ENCODE assay signal across 16 cellular contexts in the genomic region with DNA sequence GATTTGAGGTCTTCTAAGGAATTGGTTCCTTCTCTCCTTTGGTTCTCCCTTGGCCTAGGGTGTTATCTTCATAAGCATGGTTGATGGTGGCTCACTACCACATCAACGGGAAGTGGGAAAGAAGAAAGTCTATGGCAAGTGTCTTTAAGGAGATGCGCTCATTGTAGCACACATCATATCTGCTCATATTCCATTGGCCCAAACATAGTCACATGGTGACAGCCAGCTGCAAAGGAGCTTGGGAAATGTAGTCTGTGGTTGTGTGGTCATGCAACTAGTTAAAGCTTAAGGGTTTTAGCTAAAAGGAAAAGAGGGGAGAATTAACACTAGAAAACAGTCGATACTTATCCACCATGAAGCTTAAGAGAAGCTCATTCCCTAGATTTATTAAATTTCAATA. TPM values are rescaled to one million over a fixed set of nuclear protein-coding genes. Genes with fewer than 3 reads are reported as not detected.
A peak's percentile ranks its signal among the peaks of the same experiment; 100 is the strongest.
DNase-seq lines count a peak whose midpoint lies in the region; ATAC-seq and TF ChIP-seq lines count a peak whose summit lies in the region.
"Had no signal": no experiment of that assay in that cellular context is flagged by ENCODE, and none has a peak within 500 bp of the region (broad histone marks: within the 10 kb centered on the region; RNA-seq: fewer than 3 reads in every experiment).

No MANE protein-coding gene starts in this region.

- H3K9me3 ChIP-seq in BE2C, result 0 out of 2 replicates have a peak, but pooled peaks cover 2% of the 10 kb centered on the region
- H3K9me3 ChIP-seq: HAP-1, sigmoid colon had no signal

- H3K4me3 ChIP-seq in BE2C (ENCODE audit: low read depth, low read length) (no peak overlapping the region), GM12865 (ENCODE audit: low read depth, low read length) (no peak overlapping the region), epithelial cell of esophagus (ENCODE audit: low read length) (no peak overlapping the region)
- H3K4me3 ChIP-seq: HAP-1, sigmoid colon had no signal

- no peaks in the 10 kb centered on the region for H3K4me1 ChIP-seq in BE2C
- H3K4me1 ChIP-seq: HAP-1, sigmoid colon had no signal

- H3K36me3 ChIP-seq in BE2C, result no peaks in the 10 kb centered on the region
- H3K36me3 ChIP-seq: HAP-1, sigmoid colon had no signal

- no peak for ATAC-seq in HG02852 (IDR thresholded peaks at IDR 0.05; ENCODE audit: unreplicated experiment)
- no peak for ATAC-seq in GM18867 (IDR thresholded peaks at IDR 0.05; ENCODE audit: unreplicated experiment)
- ATAC-seq: CD8-positive, alpha-beta T cell had no signal

- DNase-seq in BE2C, result peak; percentile 35
- peak; percentile 35 for DNase-seq in GM12865 (ENCODE audit: low read depth)
- DNase-seq in OCI-M1 (lab: John Stamatoyannopoulos, UW), result peak; percentile 59
- DNase-seq in epithelial cell of esophagus (ENCODE audit: low read depth), result peak; percentile 31
- DNase-seq in COLO668 (lab: John Stamatoyannopoulos, UW; ENCODE audit: unreplicated experiment), result no peak
- no peak for DNase-seq in NCI-H2029 (lab: John Stamatoyannopoulos, UW)
- DNase-seq: activated naive CD4-positive, alpha-beta T cell treated with anti-CD3 and anti-CD28 coated beads, Interleukin-2, amount 50 U/mL, for 16 hours; caudate nucleus; CD8-positive, alpha-beta T cell; NCI-H187; NK-92 treated with Interleukin-12 subunit alpha and Interleukin-12 subunit beta, amount 100 ng/mL, for 24 hours; sigmoid colon; T-cell had no signal

- H3K27me3 ChIP-seq in BE2C, result peaks cover 8% of the 10 kb centered on the region
- H3K27me3 ChIP-seq: sigmoid colon had no signal

- TF ChIP-seq CTCF in BE2C (IDR thresholded peaks at IDR 0.05; ENCODE audit: low read depth, low read length) (no peak), GM12865 (IDR thresholded peaks at IDR 0.05; ENCODE audit: insufficient read depth, low read depth, low read length, missing control alignments) (no peak), epithelial cell of esophagus (IDR thresholded peaks at IDR 0.05; ENCODE audit: insufficient read depth, low read depth, low read length, missing control alignments) (no peak)

RNA-seq across cellular contexts. Expression of gene MRPS6, which starts 11.4 kb away (rescaled TPM):
- polyA plus RNA-seq in BE2C (2012; ENCODE audit: insufficient read depth, insufficient read length, low read depth), result 16.1 TPM

RNA-seq across cellular contexts. Expression of gene SLC5A3, which starts 11.4 kb away (rescaled TPM):
- 1.6 TPM for polyA plus RNA-seq in BE2C (2012; ENCODE audit: insufficient read depth, insufficient read length, low read depth)

Comparison
In these comparisons a context has a peak if more than half of its experiments do, and no peak if none do; other contexts are left out.
1. DNase-seq: peak in BE2C (single experiment), GM12865 (single experiment), OCI-M1 (single experiment) and epithelial cell of esophagus (single experiment); none in COLO668 (single experiment) and NCI-H2029 (single experiment).